11 cellular contexts compared by ENCODE assay signal in the genomic region with DNA sequence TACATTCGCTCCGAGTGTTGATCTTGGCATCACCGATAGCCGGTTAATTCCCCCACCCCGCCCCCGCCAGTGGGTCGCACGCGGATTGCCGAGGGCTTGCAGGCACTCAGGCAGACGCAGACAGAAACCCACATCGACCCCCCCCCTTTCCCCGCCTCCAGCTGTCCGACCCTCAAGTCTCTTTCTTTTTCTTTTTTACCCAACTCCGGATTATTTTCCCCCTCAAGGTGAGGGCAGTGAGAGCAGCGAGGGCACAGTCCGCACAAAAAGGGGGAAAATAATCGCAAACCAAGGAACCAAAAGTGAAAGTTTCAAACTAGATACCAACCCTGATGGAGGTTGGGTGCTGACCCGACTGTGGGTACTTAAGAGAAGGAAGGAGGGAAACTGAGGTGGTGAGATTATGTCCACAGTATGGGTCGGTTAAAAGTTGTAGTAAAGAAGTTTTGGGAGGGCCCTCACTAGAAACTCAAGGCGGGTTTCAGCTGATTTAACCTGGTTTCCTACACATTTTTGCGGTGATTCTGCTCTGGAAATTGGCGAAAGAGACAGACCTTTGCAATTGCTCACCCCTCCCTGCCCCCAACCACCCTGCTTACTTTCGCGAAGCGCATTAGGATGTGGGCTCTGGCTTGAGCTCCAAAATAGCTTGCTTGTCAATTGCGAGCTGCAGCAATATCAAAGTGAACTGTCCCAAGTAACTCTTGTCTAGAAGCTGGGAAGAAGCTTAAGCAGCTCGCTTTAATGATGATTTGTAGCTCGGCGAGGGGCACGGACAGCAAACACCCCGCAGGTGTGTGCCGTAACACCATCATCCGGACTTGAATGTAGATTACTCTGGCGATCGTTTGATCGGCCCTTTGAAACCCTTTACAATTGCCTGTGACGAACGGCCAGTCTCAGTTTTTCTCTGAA. TPM values are rescaled to one million over a fixed set of nuclear protein-coding genes. Genes with fewer than 3 reads are reported as not detected.
DNase-seq lines count a peak whose midpoint lies in the region; ATAC-seq and TF ChIP-seq lines count a peak whose summit lies in the region.
"Had no signal": no experiment of that assay in that cellular context is flagged by ENCODE, and none has a peak within 500 bp of the region (broad histone marks: within the 10 kb centered on the region; RNA-seq: fewer than 3 reads in every experiment).

No MANE protein-coding gene starts in this region.

- no peak for DNase-seq in activated T-cell treated with anti-CD3 and anti-CD28 coated beads, Interleukin-2, amount 50 U/mL, for 24 hours
- no peak for DNase-seq in activated T-cell treated with anti-CD3 and anti-CD28 coated beads, Interleukin-2, amount 50 U/mL, for 48 hours
- DNase-seq in astrocyte of the cerebellum (ENCODE audit: low read depth) = no peak
- no peak for DNase-seq in lower lobe of right lung
- no peak for DNase-seq in testis
- no peak for DNase-seq in T-helper 9 cell
- no peak for DNase-seq in stimulated activated CD4-positive, alpha-beta T cell treated with anti-CD3 and anti-CD28 coated beads, Interleukin-1b, Interleukin-23, amount 100 ng/mL, for 48 hours
- DNase-seq in PC-3 = no peak

- peak overlapping the region; percentile 33 for H3K27ac Mint-ChIP-seq in activated T-cell treated with anti-CD3 and anti-CD28 coated beads, Interleukin-2, amount 50 U/mL, for 24 hours

- no peak overlapping the region for H3K9ac ChIP-seq in PC-3 (ENCODE audit: low read length)
- H3K9ac ChIP-seq: BLaER1 had no signal

- H3K27ac ChIP-seq in lower lobe of right lung (no peak overlapping the region), testis (no peak overlapping the region), PC-3 (ENCODE audit: low read length) (no peak overlapping the region)
- H3K27ac ChIP-seq: BLaER1, epithelial cell of prostate had no signal

- no peaks in the 10 kb centered on the region for H3F3A ChIP-seq in PC-3 (ENCODE audit: low read length, unreplicated experiment)

- CTCF ChIA-PET in PC-3 (lab: Charles Lee) = interaction anchor here (0.6 kb wide), 1 partner anchor 278 kb away, joined by 13 read pairs; no protein-coding TSS in a partner anchor

- H3K4me1 ChIP-seq in lower lobe of right lung (peaks cover 21% of the 10 kb centered on the region), testis (peaks cover 7% of the 10 kb centered on the region), PC-3 (ENCODE audit: insufficient read depth, low read length) (no peaks in the 10 kb centered on the region)
- H3K4me1 ChIP-seq: BLaER1 had no signal

- no peak overlapping the region for H3K4me2 ChIP-seq in PC-3 (ENCODE audit: low read length)
- H3K4me2 ChIP-seq: BLaER1 had no signal

- H3K9me2 ChIP-seq in PC-3 (replicated peaks; ENCODE audit: low read length) = no peaks in the 10 kb centered on the region

- H3K27me3 ChIP-seq in lower lobe of right lung (ENCODE audit: low read depth) (peaks cover 94% of the 10 kb centered on the region), testis (no peaks in the 10 kb centered on the region), PC-3 (ENCODE audit: low read length) (peaks cover 91% of the 10 kb centered on the region)

- H3K4me1 Mint-ChIP-seq in activated T-cell treated with anti-CD3 and anti-CD28 coated beads, Interleukin-2, amount 50 U/mL, for 24 hours (ENCODE audit: low read depth) = peaks cover 17% of the 10 kb centered on the region

- no peaks in the 10 kb centered on the region for H3K79me2 ChIP-seq in PC-3 (ENCODE audit: low read length)

- BruUV-seq in PC-3 (replicated peaks; lab: Mats Ljungman, UMichigan) = no TSS peak

- TF ChIP-seq CTCF in astrocyte of the cerebellum (IDR thresholded peaks at IDR 0.05; ENCODE audit: low read depth, low read length, missing control alignments) = no peak
- no peak for TF ChIP-seq CTCF in lower lobe of right lung (IDR thresholded peaks at IDR 0.05)
- no peak for TF ChIP-seq CTCF in testis (IDR thresholded peaks at IDR 0.05)
- no peak for TF ChIP-seq CTCF in PC-3 (conservative IDR thresholded peaks at IDR 0.05; ENCODE audit: low read depth, low read length)

- peaks cover 95% of the 10 kb centered on the region for H3K27me3 Mint-ChIP-seq in activated T-cell treated with anti-CD3 and anti-CD28 coated beads, Interleukin-2, amount 50 U/mL, for 24 hours

- POLR2A ChIA-PET in PC-3 (lab: Charles Lee; ENCODE audit: unreplicated experiment) = no interaction called here

- peaks cover 16% of the 10 kb centered on the region for H3K9me3 Mint-ChIP-seq in activated T-cell treated with anti-CD3 and anti-CD28 coated beads, Interleukin-2, amount 50 U/mL, for 24 hours

- 5% methylated on average over 38 to 39 of the region's 39 CpGs for WGBS in testis, 2 donors

- H3K9me3 ChIP-seq in lower lobe of right lung (no peaks in the 10 kb centered on the region), testis (no peaks in the 10 kb centered on the region), PC-3 (ENCODE audit: low read length) (no peaks in the 10 kb centered on the region)

- peak overlapping the region; percentile 62 for H3K4me3 Mint-ChIP-seq in activated T-cell treated with anti-CD3 and anti-CD28 coated beads, Interleukin-2, amount 50 U/mL, for 24 hours

- in situ Hi-C loops in astrocyte of the cerebellum (cut with HindIII; ENCODE audit: low sequenced_read_pairs) = loop anchor here (25.0 kb wide), 1 partner anchor 185 kb away; no protein-coding TSS in a partner anchor

- H4K20me1 ChIP-seq in PC-3 (ENCODE audit: low read length) = no peaks in the 10 kb centered on the region
- H4K20me1 ChIP-seq: BLaER1 had no signal

- intact Hi-C loops in lower lobe of right lung (cut with DNase I) (no loop called here), testis (cut with DNase I; ENCODE audit: low total_unique reads) (no loop called here), PC-3 (cut with micrococcal nuclease) (no loop called here)

- H2AFZ ChIP-seq in PC-3 (ENCODE audit: low read length) = no peak overlapping the region

- H3K4me3 ChIP-seq in astrocyte of the cerebellum (ENCODE audit: low read depth, low read length) = peak overlapping the region; percentile 44
- peak overlapping the region; percentile 49 for H3K4me3 ChIP-seq in lower lobe of right lung
- peak overlapping the region; percentile 0 to 9 for H3K4me3 ChIP-seq in testis
- H3K4me3 ChIP-seq in PC-3 (ENCODE audit: low read length) = no peak overlapping the region
- H3K4me3 ChIP-seq: BLaER1 had no signal

- ATAC-seq in lower lobe of right lung (peak; percentile 24 to 27), PC-3 (no peak)
- ATAC-seq: HCT116 had no signal

- no peak for TF ChIP-seq POLR2A in testis (IDR thresholded peaks at IDR 0.05)

- H3K36me3 Mint-ChIP-seq in activated T-cell treated with anti-CD3 and anti-CD28 coated beads, Interleukin-2, amount 50 U/mL, for 24 hours (ENCODE audit: low read depth) = peaks cover 9% of the 10 kb centered on the region

- H3K36me3 ChIP-seq in lower lobe of right lung (no peaks in the 10 kb centered on the region), testis (ENCODE audit: low read depth, missing control alignments) (no peaks in the 10 kb centered on the region), PC-3 (ENCODE audit: low read depth, low read length) (no peaks in the 10 kb centered on the region)
- H3K36me3 ChIP-seq: BLaER1 had no signal

RNA-seq across cellular contexts. Expression of a gene that starts 15.7 kb away (rescaled TPM):
- total RNA-seq in lower lobe of right lung (4.0 TPM), testis (1 to 10 TPM; 5.1 to 7.8 TPM), PC-3 (2014; rRNA removed) (not detected in 2 replicates)
- 7.2 TPM for polyA plus RNA-seq in testis (ENCODE audit: insufficient read depth, low read depth, low replicate concordance)
